Comparison of ENCODE assay signal across 9 cellular contexts in the genomic region with DNA sequence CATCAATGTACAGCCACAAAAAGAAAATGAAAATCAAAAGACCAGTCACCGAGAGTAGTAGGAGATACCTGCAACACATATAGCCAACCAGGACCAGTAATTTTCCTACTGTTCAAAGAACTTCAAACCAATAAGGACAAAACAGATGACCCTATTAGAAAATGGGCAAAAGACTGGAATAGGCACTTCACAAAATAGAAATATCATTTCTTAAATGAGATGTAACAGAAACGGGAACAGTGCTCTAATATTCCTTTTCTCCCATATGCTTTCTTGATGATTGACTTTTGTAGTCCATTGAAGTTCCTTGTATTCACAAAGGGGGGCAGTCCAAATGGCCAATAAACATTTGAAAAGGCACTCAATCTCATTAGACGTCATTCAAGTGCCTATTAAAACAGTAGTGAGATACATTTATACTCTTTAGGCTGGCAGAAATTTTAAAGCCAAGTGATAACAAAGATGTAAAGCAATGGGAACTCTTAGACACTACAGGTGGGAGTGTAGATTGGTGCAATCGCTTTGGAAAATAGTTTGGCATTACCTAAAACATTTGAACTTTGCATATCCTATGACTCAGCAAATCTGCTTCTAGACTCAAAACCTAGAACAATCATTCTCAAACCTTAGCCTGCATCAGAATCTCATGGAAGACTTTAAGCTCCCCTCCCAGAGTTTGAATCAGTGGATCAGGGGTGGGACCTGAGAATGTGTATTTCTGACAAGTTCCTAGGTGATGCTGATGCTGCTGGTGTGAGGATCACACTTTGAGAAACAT.
"Had no signal": no experiment of that assay in that cellular context is flagged by ENCODE, and none has a peak within 500 bp of the region (broad histone marks: within the 10 kb centered on the region; RNA-seq: fewer than 3 reads in every experiment).

No MANE protein-coding gene starts in this region.

- H3K4me2 ChIP-seq: GM23338 had no signal

- H3K4me3 ChIP-seq: GM23338 had no signal

- H3K27ac Mint-ChIP-seq: GM23338, H9, IgD-negative memory B cell had no signal

- H3K4me3 Mint-ChIP-seq: GM23338, H9, IgD-negative memory B cell had no signal

- FAIRE-seq: H1, H54 had no signal

- H2AFZ ChIP-seq: GM23338 had no signal

- DNase-seq: H9, HCEC 1CT, Kasumi-1, KG1 had no signal

- H3K4me1 Mint-ChIP-seq: GM23338, H9, IgD-negative memory B cell had no signal

- ATAC-seq: GM23338 had no signal

- H3K27ac ChIP-seq: HL-60 had no signal
